Comparison of ENCODE assay signal across 1 cellular context in the genomic region with DNA sequence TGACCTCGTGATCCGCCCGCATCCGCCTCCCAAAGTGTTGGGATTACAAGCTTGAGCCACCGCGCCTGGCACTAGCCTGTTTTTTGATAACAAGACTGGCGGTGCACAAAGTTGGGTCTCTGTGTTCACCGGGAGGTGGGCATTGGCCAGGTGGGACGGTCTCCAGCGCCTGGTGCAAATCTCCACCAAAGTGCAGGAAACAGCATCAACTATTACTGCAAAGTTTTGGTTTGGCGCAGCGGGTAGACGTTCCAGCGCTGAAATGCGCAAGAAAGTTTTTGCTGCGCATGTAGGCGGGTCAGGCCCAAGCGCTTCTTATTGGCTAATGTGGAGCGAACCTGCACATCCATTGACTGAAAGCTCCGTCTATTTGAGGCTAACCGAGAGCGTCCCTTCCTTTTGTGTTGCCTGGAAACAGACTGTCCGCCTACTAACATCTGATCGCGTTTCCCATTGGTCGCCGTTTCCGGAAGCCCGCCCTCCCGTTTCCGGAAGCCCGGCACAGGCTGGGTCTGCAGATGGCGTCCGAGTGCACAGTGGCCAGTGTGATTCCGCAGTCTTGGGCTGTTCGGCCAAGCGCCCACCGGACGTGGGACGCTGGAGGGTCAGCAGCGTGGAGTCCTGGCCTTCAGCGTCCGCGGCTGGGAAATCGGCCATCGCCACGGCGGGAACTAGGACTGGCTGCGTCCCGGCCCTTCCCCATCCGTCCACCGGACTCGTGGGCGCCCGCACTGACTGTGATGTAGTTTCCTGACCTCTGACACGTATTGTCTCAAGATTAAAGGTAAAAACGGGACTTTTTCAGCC.
TF ChIP-seq lines count a peak whose summit lies in the region.

No MANE protein-coding gene starts in this region.

TF ChIP-seq in HepG2, 621 proteins besides CTCF, POLR2A, EP300 and RAD21 (continued from another document and continues in another):
- no peak for TF ChIP-seq ZNF318 (CRISPR knock-in tag; IDR thresholded peaks at IDR 0.05)
- TF ChIP-seq SOX6 (IDR thresholded peaks at IDR 0.05) = no peak
- TF ChIP-seq SOX6 (CRISPR knock-in tag; IDR thresholded peaks at IDR 0.05) = peak; percentile 72
- no peak for TF ChIP-seq E2F1 (CRISPR knock-in tag; IDR thresholded peaks at IDR 0.05)
- no peak for TF ChIP-seq ZNF337 (CRISPR knock-in tag; IDR thresholded peaks at IDR 0.05; ENCODE audit: borderline replicate concordance, low read depth)
- TF ChIP-seq ISX (CRISPR knock-in tag; conservative IDR thresholded peaks at IDR 0.05) = no peak
- TF ChIP-seq ZNF484 (CRISPR knock-in tag; IDR thresholded peaks at IDR 0.05; ENCODE audit: borderline replicate concordance, low read depth) = no peak
- TF ChIP-seq ZNF670 (CRISPR knock-in tag; IDR thresholded peaks at IDR 0.05; ENCODE audit: borderline replicate concordance) = peak; percentile 31; the same call in 1 of the 2 replicates
- no peak for TF ChIP-seq ZNF616 (CRISPR knock-in tag; IDR thresholded peaks at IDR 0.05; ENCODE audit: low read depth)
- no peak for TF ChIP-seq CREB3 (CRISPR knock-in tag; IDR thresholded peaks at IDR 0.05)
- no peak for TF ChIP-seq ZFP36 (IDR thresholded peaks at IDR 0.05; ENCODE audit: borderline replicate concordance, low read depth, low read length, partially characterized antibody)
- TF ChIP-seq RAD51 (IDR thresholded peaks at IDR 0.05; ENCODE audit: borderline replicate concordance) = no peak
- TF ChIP-seq ZNF652 (CRISPR knock-in tag; IDR thresholded peaks at IDR 0.05; ENCODE audit: borderline replicate concordance, low read depth) = no peak
- TF ChIP-seq NR2F1 (CRISPR knock-in tag; IDR thresholded peaks at IDR 0.05) = peak; percentile 32 to 78; a peak in 3 of 4 replicates
- TF ChIP-seq SOX5 (CRISPR knock-in tag; IDR thresholded peaks at IDR 0.05; ENCODE audit: borderline replicate concordance) = peak; percentile 38; the same call in 1 of the 2 replicates
- TF ChIP-seq IRX3 (CRISPR knock-in tag; IDR thresholded peaks at IDR 0.05; ENCODE audit: borderline replicate concordance, low read depth) = peak; percentile 51; the same call in 1 of the 2 replicates
- TF ChIP-seq ZBTB10 (CRISPR knock-in tag; IDR thresholded peaks at IDR 0.05; ENCODE audit: borderline replicate concordance) = no peak
- TF ChIP-seq SP5 (CRISPR knock-in tag; IDR thresholded peaks at IDR 0.05; ENCODE audit: borderline replicate concordance, low read depth) = no peak
- TF ChIP-seq ZNF646 (CRISPR knock-in tag; IDR thresholded peaks at IDR 0.05) = no peak
- TF ChIP-seq ZNF572 (CRISPR knock-in tag; IDR thresholded peaks at IDR 0.05) = 0 out of 2 replicates have a peak, but pooled peaks have one; percentile 52
- TF ChIP-seq, protein P1, sequence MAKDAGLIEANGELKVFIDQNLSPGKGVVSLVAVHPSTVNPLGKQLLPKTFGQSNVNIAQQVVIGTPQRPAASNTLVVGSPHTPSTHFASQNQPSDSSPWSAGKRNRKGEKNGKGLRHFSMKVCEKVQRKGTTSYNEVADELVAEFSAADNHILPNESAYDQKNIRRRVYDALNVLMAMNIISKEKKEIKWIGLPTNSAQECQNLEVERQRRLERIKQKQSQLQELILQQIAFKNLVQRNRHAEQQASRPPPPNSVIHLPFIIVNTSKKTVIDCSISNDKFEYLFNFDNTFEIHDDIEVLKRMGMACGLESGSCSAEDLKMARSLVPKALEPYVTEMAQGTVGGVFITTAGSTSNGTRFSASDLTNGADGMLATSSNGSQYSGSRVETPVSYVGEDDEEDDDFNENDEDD (CRISPR knock-in tag; IDR thresholded peaks at IDR 0.05; ENCODE audit: borderline replicate concordance) = 0 out of 2 replicates have a peak, but pooled peaks have one; percentile 32
- TF ChIP-seq ZNF703 (CRISPR knock-in tag; IDR thresholded peaks at IDR 0.05; ENCODE audit: borderline replicate concordance) = no peak
- no peak for TF ChIP-seq MLXIP (CRISPR knock-in tag; IDR thresholded peaks at IDR 0.05; ENCODE audit: borderline replicate concordance)
- TF ChIP-seq GATAD1 (CRISPR knock-in tag; IDR thresholded peaks at IDR 0.05) = peak; percentile 91
